ENCODE assay signal across 8 cellular contexts in the genomic region with DNA sequence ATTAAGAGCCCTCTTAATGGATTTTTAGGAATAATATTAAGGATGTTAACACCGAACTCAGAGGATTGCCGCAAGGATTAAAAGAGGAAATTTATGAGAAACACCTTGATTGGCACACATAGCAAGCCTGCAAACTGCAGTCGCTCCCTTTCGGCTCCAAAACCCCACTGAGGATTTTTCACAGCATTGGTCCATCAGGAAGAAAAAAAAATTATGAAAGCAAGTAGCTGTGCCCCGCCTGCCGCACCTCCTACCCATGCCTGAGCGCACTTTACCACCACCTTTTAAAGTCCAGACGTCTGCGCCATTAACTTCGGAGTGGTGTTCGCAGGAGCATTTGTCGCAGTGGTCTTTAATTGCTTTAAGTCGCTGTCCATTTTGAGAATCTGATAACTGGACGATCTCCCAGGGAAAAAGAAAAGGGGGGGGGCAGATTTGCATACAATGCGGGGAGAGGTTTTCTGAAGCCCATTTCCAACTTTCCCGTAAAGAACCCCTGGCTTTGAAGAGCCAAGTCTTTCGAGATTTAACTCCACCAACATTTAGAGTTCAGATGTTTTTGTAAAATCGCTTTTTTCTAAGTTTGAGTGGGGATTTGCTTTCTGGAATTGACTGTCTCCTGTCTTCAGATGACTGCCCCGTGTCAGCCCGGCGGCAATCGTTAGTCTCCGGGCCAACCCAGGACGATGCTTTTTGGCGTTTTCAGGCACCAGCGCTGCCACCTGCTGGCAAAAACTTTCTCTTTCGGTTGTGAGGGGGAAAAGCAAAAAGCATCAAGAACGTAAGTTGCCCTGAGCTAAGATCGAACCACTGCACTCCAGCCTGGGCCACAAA. TPM values are rescaled to one million over a fixed set of nuclear protein-coding genes. Genes with fewer than 3 reads are reported as not detected.
DNase-seq lines count a peak whose midpoint lies in the region; ATAC-seq and TF ChIP-seq lines count a peak whose summit lies in the region.

No MANE protein-coding gene starts in this region.

- H3K36me3 Mint-ChIP-seq in CD8-positive, alpha-beta T cell = peaks cover 16% of the 10 kb centered on the region

- peaks cover 68% of the 10 kb centered on the region for H3K4me1 Mint-ChIP-seq in CD8-positive, alpha-beta T cell (ENCODE audit: low read depth)

- peak; percentile 78 to 91 (median 85) for DNase-seq in CD8-positive, alpha-beta T cell
- DNase-seq in NT2/D1 (ENCODE audit: low read depth, low spot score) = peak; percentile 81
- DNase-seq in activated T-cell treated with anti-CD3 and anti-CD28 coated beads for 1 hour (ENCODE audit: low read depth) = peak; percentile 80
- peak; percentile 68 to 73 for DNase-seq in erythroblast (lab: John Stamatoyannopoulos, UW)
- DNase-seq in stimulated activated CD8-positive, alpha-beta memory T cell treated with anti-CD3 and anti-CD28 coated beads, Interleukin-4, amount 100 ng/mL, for 4 hours (ENCODE audit: low read depth in 2 of 2, low spot score in 1 of 2) = peak; percentile 72 to 77

- no peaks in the 10 kb centered on the region for H3K27me3 Mint-ChIP-seq in CD8-positive, alpha-beta T cell (ENCODE audit: low read depth)

- no peak for TF ChIP-seq POLR2A in erythroblast (IDR thresholded peaks at IDR 0.05; ENCODE audit: low read length)

- no peaks in the 10 kb centered on the region for H3K9me3 ChIP-seq in CD8-positive, alpha-beta T cell (ENCODE audit: low read length)
- no peaks in the 10 kb centered on the region for H3K9me3 ChIP-seq in NT2/D1 (ENCODE audit: insufficient read depth, low read length)
- H3K9me3 ChIP-seq in mucosa of rectum (ENCODE audit: control insufficient read depth in 2 of 2, low read length in 2 of 2) = no peaks in the 10 kb centered on the region

- H3K36me3 ChIP-seq in CD8-positive, alpha-beta T cell (ENCODE audit: insufficient read depth, low read length) = no peaks in the 10 kb centered on the region
- H3K36me3 ChIP-seq in NT2/D1 (ENCODE audit: insufficient read depth, insufficient read length, low read length) = no peaks in the 10 kb centered on the region
- H3K36me3 ChIP-seq in mucosa of rectum (ENCODE audit: control insufficient read depth in 2 of 2, insufficient read depth in 2 of 2, low read length in 2 of 2) = no peaks in the 10 kb centered on the region

- peak; percentile 70 for ATAC-seq in CD8-positive, alpha-beta T cell
- peak; percentile 49 for ATAC-seq in GM19397 (IDR thresholded peaks at IDR 0.05; ENCODE audit: unreplicated experiment)
- peak; percentile 63 for ATAC-seq in HG03565 (IDR thresholded peaks at IDR 0.05; ENCODE audit: unreplicated experiment)

- H3K27ac Mint-ChIP-seq in CD8-positive, alpha-beta T cell = peak overlapping the region; percentile 93

- no peaks in the 10 kb centered on the region for H3K27me3 ChIP-seq in CD8-positive, alpha-beta T cell (ENCODE audit: insufficient read depth, low read length)
- H3K27me3 ChIP-seq in NT2/D1 (ENCODE audit: insufficient read depth, insufficient read length) = peaks cover 81% of the 10 kb centered on the region
- peaks cover 0 to 2% of the 10 kb centered on the region in 2 donors for H3K27me3 ChIP-seq in mucosa of rectum (ENCODE audit: control insufficient read depth in 2 of 2, insufficient read depth in 2 of 2, low read length in 2 of 2)

- CTCF ChIA-PET in CD8-positive, alpha-beta T cell (lab: Charles Lee) = interaction anchor here (0.6 to 17.9 kb wide), 55 partner anchors 8 to 390 kb away, joined by 3 to 278 read pairs (median 4); partner anchors contain the start of gene TMSB10

- H3K27ac ChIP-seq in CD8-positive, alpha-beta T cell (ENCODE audit: low read depth, low read length) = peak overlapping the region; percentile 79
- H3K27ac ChIP-seq in mucosa of rectum (ENCODE audit: low read depth in 2 of 2, low read length in 2 of 2) = peak overlapping the region; percentile 85

- peak; percentile 64 for TF ChIP-seq CTCF in CD8-positive, alpha-beta T cell (IDR thresholded peaks at IDR 0.05)

- no peaks in the 10 kb centered on the region for H3K9me3 Mint-ChIP-seq in CD8-positive, alpha-beta T cell

- H3K4me3 ChIP-seq in CD8-positive, alpha-beta T cell (ENCODE audit: low read depth, low read length) = peak overlapping the region; percentile 80
- H3K4me3 ChIP-seq in NT2/D1 (ENCODE audit: insufficient read length, low read depth) = peak overlapping the region; percentile 28
- H3K4me3 ChIP-seq in mucosa of rectum (ENCODE audit: low read length in 2 of 2) = peak overlapping the region; percentile 82 to 92

- peak overlapping the region; percentile 93 for H3K4me3 Mint-ChIP-seq in CD8-positive, alpha-beta T cell

- H3K4me1 ChIP-seq in CD8-positive, alpha-beta T cell (ENCODE audit: insufficient read depth, low read length) = peaks cover 27% of the 10 kb centered on the region
- peaks cover 2% of the 10 kb centered on the region for H3K4me1 ChIP-seq in NT2/D1 (ENCODE audit: insufficient read depth, insufficient read length)
- peaks cover 0 to 7% of the 10 kb centered on the region in 2 donors for H3K4me1 ChIP-seq in mucosa of rectum (ENCODE audit: control insufficient read depth in 2 of 2, insufficient read depth in 2 of 2, low read length in 2 of 2)

- intact Hi-C loops in CD8-positive, alpha-beta T cell (cut with DNase I, micrococcal nuclease) = loop anchor here (1.0 to 10.0 kb wide), 10 partner anchors 8 to 422 kb away; partner anchors contain the start of genes DNAH6 (in 1 of the 2), SUCLG1 (in 1 of the 2) and TMSB10 (in 1 of the 2)

- H3K9ac ChIP-seq in NT2/D1 (ENCODE audit: insufficient read length, low read depth) (peak overlapping the region; percentile 42), mucosa of rectum (ENCODE audit: low read depth in 1 of 2, low read length in 2 of 2) (peak overlapping the region; percentile 68 to 94)

- POLR2A ChIA-PET in CD8-positive, alpha-beta T cell (lab: Charles Lee) = interaction anchor here (0.7 to 6.4 kb wide), 18 partner anchors 8 to 445 kb away, joined by 3 to 72 read pairs (median 3); partner anchors contain the start of gene TMSB10

RNA-seq across cellular contexts. Expression of gene TRABD2A, which starts 0.9 kb away (rescaled TPM):
- 100 to 1,000 TPM; 138 to 142 TPM for total RNA-seq in CD8-positive, alpha-beta T cell

RNA-seq across cellular contexts. Expression of gene TMSB10, which starts 23.7 kb away (rescaled TPM):
- total RNA-seq in CD8-positive, alpha-beta T cell = 1,000 to 10,000 TPM; 1,479 to 1,577 TPM

Comparison
In these comparisons a context has a peak if more than half of its experiments do, and no peak if none do; other contexts are left out.
1. Peak in every context shown above with its lines: DNase-seq, ATAC-seq, H3K4me3 ChIP-seq and H3K27ac ChIP-seq.
2. H3K4me3 ChIP-seq: peak in every context shown above with its lines; median percentile 87 in mucosa of rectum; 80 in CD8-positive, alpha-beta T cell; 28 in NT2/D1.